ENCODE assay signal across 20 cellular contexts in the genomic region with DNA sequence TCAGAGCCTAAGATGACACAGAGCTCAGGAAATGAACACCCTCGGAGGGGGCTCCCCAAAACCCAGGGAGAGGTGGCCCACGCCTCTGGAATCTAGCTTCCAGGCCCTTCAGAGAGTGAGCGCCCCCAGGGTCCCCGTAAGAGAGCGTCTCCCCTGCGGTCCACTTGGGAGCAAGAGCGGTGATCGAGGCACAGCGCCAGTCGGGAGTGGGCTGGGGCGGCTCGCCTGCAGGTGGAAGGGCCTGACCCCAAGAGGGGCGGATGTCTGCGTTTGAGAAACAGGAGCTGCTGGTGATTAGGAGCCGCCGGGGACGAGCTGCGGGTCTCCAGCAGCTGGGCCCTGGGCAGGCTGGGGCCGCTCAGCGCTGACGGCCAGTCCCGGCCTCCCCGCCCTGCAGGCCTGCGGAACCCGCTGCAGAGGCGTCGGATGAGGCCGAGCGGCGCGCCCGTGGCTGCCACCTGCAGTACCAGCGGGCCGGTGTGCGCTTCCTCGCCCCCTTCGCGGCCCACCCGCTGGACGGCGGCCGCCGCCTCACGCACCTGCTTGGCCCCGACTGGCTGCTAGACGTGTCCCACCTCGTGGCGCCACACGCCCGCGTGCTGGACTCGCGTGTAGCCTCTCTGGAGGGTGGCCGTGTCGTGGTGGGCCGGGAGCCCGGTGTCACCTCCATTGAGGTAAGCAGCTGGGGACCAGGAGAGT. TPM values are rescaled to one million over a fixed set of nuclear protein-coding genes. Genes with fewer than 3 reads are reported as not detected.
DNase-seq lines count a peak whose midpoint lies in the region; ATAC-seq and TF ChIP-seq lines count a peak whose summit lies in the region.
"Had no signal": no experiment of that assay in that cellular context is flagged by ENCODE, and none has a peak within 500 bp of the region (broad histone marks: within the 10 kb centered on the region; RNA-seq: fewer than 3 reads in every experiment).

No MANE protein-coding gene starts in this region.

- H3K9ac ChIP-seq in OCI-LY1 (ENCODE audit: low read length), result no peak overlapping the region

- 0 out of 2 replicates have a peak, but pooled peaks cover 6% of the 10 kb centered on the region for H3K36me3 ChIP-seq in GM23338 (ENCODE audit: insufficient read depth)
- H3K36me3 ChIP-seq in OCI-LY1 (ENCODE audit: insufficient read depth, low read length), result no peaks in the 10 kb centered on the region

- H3K4me2 ChIP-seq in GM23338, result no peak overlapping the region
- H3K4me2 ChIP-seq in OCI-LY1 (ENCODE audit: low read length), result peak overlapping the region; percentile 7; the same call in 1 of the 2 replicates

- no peaks in the 10 kb centered on the region for H3K79me2 ChIP-seq in GM23338 (replicated peaks; ENCODE audit: insufficient read depth)
- H3K79me2 ChIP-seq in OCI-LY1 (ENCODE audit: insufficient read depth, low read length), result no peaks in the 10 kb centered on the region

- peaks cover 4% of the 10 kb centered on the region; the same call in 1 of the 2 replicates for H4K20me1 ChIP-seq in GM23338 (replicated peaks; ENCODE audit: insufficient read depth)
- no peaks in the 10 kb centered on the region for H4K20me1 ChIP-seq in OCI-LY1 (ENCODE audit: insufficient read depth, low read length)

- intact Hi-C loops in posterior vena cava (cut with DNase I), result no loop called here
- intact Hi-C loops in activated CD4-positive, alpha-beta T cell treated with anti-CD3 and anti-CD28 coated beads for 36 hours (cut with DNase I, micrococcal nuclease), result no loop called here

- no peaks in the 10 kb centered on the region for H3F3A ChIP-seq in GM23338 (replicated peaks; ENCODE audit: low read depth)
- H3F3A ChIP-seq in OCI-LY1 (ENCODE audit: insufficient read depth, low read length), result no peaks in the 10 kb centered on the region

- H3K9me3 ChIP-seq in OCI-LY1 (ENCODE audit: low read length), result no peaks in the 10 kb centered on the region

- H3K4me1 Mint-ChIP-seq in GM23338, result peaks cover 14% of the 10 kb centered on the region; the same call in 2 of the 3 replicates
- peaks cover 4% of the 10 kb centered on the region for H3K4me1 Mint-ChIP-seq in endothelial cell (ENCODE audit: unreplicated experiment)
- H3K4me1 Mint-ChIP-seq in chondrocyte (ENCODE audit: low read depth), result no peaks in the 10 kb centered on the region
- H3K4me1 Mint-ChIP-seq in activated CD4-positive, alpha-beta T cell treated with anti-CD3 and anti-CD28 coated beads for 36 hours, result no peaks in the 10 kb centered on the region

- peak; percentile 14 for ATAC-seq in GM23338
- no peak for ATAC-seq in activated CD4-positive, alpha-beta T cell treated with anti-CD3 and anti-CD28 coated beads for 36 hours
- ATAC-seq: PC-3 had no signal

- H3K4me3 ChIP-seq in GM23338 (no peak overlapping the region), OCI-LY1 (ENCODE audit: low read depth, low read length, poor library complexity, severe bottlenecking) (no peak overlapping the region)

- no peaks in the 10 kb centered on the region for H3K9me3 Mint-ChIP-seq in GM23338
- no peaks in the 10 kb centered on the region for H3K9me3 Mint-ChIP-seq in endothelial cell (ENCODE audit: unreplicated experiment)
- H3K9me3 Mint-ChIP-seq in chondrocyte (ENCODE audit: low read depth), result no peaks in the 10 kb centered on the region
- H3K9me3 Mint-ChIP-seq in activated CD4-positive, alpha-beta T cell treated with anti-CD3 and anti-CD28 coated beads for 36 hours (ENCODE audit: low read depth), result no peaks in the 10 kb centered on the region

- peaks cover 38% of the 10 kb centered on the region for H3K36me3 Mint-ChIP-seq in GM23338 (ENCODE audit: low read depth)
- peaks cover 32% of the 10 kb centered on the region for H3K36me3 Mint-ChIP-seq in endothelial cell (ENCODE audit: low read depth, unreplicated experiment)
- H3K36me3 Mint-ChIP-seq in chondrocyte (ENCODE audit: low read depth), result peaks cover 10% of the 10 kb centered on the region
- H3K36me3 Mint-ChIP-seq in activated CD4-positive, alpha-beta T cell treated with anti-CD3 and anti-CD28 coated beads for 36 hours (ENCODE audit: low read depth), result no peaks in the 10 kb centered on the region

- POLR2A ChIA-PET in activated CD4-positive, alpha-beta T cell treated with anti-CD3 and anti-CD28 coated beads for 36 hours (lab: Charles Lee), result no interaction called here

- peaks cover 2% of the 10 kb centered on the region for H3K27me3 Mint-ChIP-seq in GM23338 (ENCODE audit: insufficient read depth, low read depth, poor library complexity)
- peaks cover 11% of the 10 kb centered on the region for H3K27me3 Mint-ChIP-seq in endothelial cell (ENCODE audit: unreplicated experiment)
- H3K27me3 Mint-ChIP-seq in chondrocyte (ENCODE audit: low read depth), result no peaks in the 10 kb centered on the region
- peaks cover 5% of the 10 kb centered on the region for H3K27me3 Mint-ChIP-seq in activated CD4-positive, alpha-beta T cell treated with anti-CD3 and anti-CD28 coated beads for 36 hours

- H3K27ac Mint-ChIP-seq in GM23338, result no peak overlapping the region
- no peak overlapping the region for H3K27ac Mint-ChIP-seq in endothelial cell (ENCODE audit: unreplicated experiment)
- no peak overlapping the region for H3K27ac Mint-ChIP-seq in chondrocyte (ENCODE audit: unreplicated experiment)
- H3K27ac Mint-ChIP-seq in activated CD4-positive, alpha-beta T cell treated with anti-CD3 and anti-CD28 coated beads for 36 hours, result no peak overlapping the region

- TF ChIP-seq CTCF in GM23338 (conservative IDR thresholded peaks at IDR 0.05; ENCODE audit: low read depth in 2 of 2), result no peak
- no peak for TF ChIP-seq CTCF in OCI-LY1 (IDR thresholded peaks at IDR 0.05; ENCODE audit: low read length)
- no peak for TF ChIP-seq CTCF in endothelial cell (IDR thresholded peaks at IDR 0.05; ENCODE audit: unreplicated experiment)
- no peak for TF ChIP-seq CTCF in chondrocyte (IDR thresholded peaks at IDR 0.05)

- H3K9me2 ChIP-seq in GM23338 (ENCODE audit: insufficient read depth) (no peaks in the 10 kb centered on the region), OCI-LY1 (ENCODE audit: low read depth, low read length) (no peaks in the 10 kb centered on the region)

- H3K4me3 Mint-ChIP-seq in GM23338 (no peak overlapping the region), endothelial cell (ENCODE audit: unreplicated experiment) (peak overlapping the region; percentile 11), chondrocyte (ENCODE audit: unreplicated experiment) (no peak overlapping the region)
- H3K4me3 Mint-ChIP-seq in activated CD4-positive, alpha-beta T cell treated with anti-CD3 and anti-CD28 coated beads for 36 hours, result no peak overlapping the region

- DNase-seq in GM23338 (ENCODE audit: low spot score), result no peak
- DNase-seq in endothelial cell (ENCODE audit: low spot score), result no peak
- DNase-seq in posterior vena cava (ENCODE audit: low spot score), result peak; percentile 51
- DNase-seq in NCI-H82 treated with DMSO at 0.1 percent for 48 hours (lab: John Stamatoyannopoulos, UW; ENCODE audit: unreplicated experiment), result no peak
- no peak for DNase-seq in D341Med (ENCODE audit: low spot score)
- no peak for DNase-seq in chondrocyte (ENCODE audit: low spot score)
- DNase-seq in activated CD4-positive, alpha-beta T cell treated with anti-CD3 and anti-CD28 coated beads for 36 hours, result no peak
- DNase-seq: DMS 273 treated with DMSO at 0.1 percent for 48 hours, DND-41, NCI-H1105 treated with DMSO at 0.1 percent for 48 hours, NCI-H1694, NCI-H2081 treated with DMSO at 0.1 percent for 48 hours, NCI-H748 treated with DMSO at 0.1 percent for 48 hours, PC-3 had no signal

- H3K4me1 ChIP-seq in GM23338 (ENCODE audit: insufficient read depth), result no peaks in the 10 kb centered on the region
- peaks cover 36% of the 10 kb centered on the region for H3K4me1 ChIP-seq in OCI-LY1 (ENCODE audit: insufficient read depth, low read length, severe bottlenecking)

- H2AFZ ChIP-seq in GM23338 (no peak overlapping the region), OCI-LY1 (ENCODE audit: low read length) (no peak overlapping the region)

- H3K27ac ChIP-seq in GM23338 (ENCODE audit: low read depth) (no peak overlapping the region), OCI-LY1 (ENCODE audit: low read depth, low read length, poor library complexity, severe bottlenecking) (no peak overlapping the region)
- H3K27ac ChIP-seq: C4-2B, RWPE1 had no signal

- no peaks in the 10 kb centered on the region for H3K27me3 ChIP-seq in GM23338 (ENCODE audit: insufficient read depth)
- no peaks in the 10 kb centered on the region for H3K27me3 ChIP-seq in OCI-LY1 (ENCODE audit: insufficient read depth, low read length)

- CTCF ChIA-PET in activated CD4-positive, alpha-beta T cell treated with anti-CD3 and anti-CD28 coated beads for 36 hours (lab: Charles Lee), result interaction anchor here (1.0 kb wide), 1 partner anchor 11 kb away, joined by 3 read pairs; no protein-coding TSS in a partner anchor

RNA-seq across cellular contexts. Expression of gene TMEM132A, which starts 10.0 kb away (rescaled TPM):
- total RNA-seq in GM23338 (2014; rRNA removed; shearing (Covaris generic)), result 51.9 and 96.6 TPM in 2 replicates
- polyA plus RNA-seq in GM23338 (2016; fragmentation: Nextera tagmentation; extraction: Ambion mirVana), result 36.2 and 38.5 TPM in 2 replicates
- total RNA-seq in endothelial cell (ENCODE audit: unreplicated experiment) (164 TPM), posterior vena cava (1 to 10 TPM; 5.4 to 7.7 TPM), chondrocyte (41.3 to 72.0 TPM (median 69.8 TPM) in 3 replicates)
- total RNA-seq in activated CD4-positive, alpha-beta T cell treated with anti-CD3 and anti-CD28 coated beads for 36 hours, result 1 to 10 TPM; 1.9 to 2.0 TPM

RNA-seq across cellular contexts. Expression of gene SLC15A3, which starts 17.7 kb away (rescaled TPM):
- 15.8 and 18.9 TPM in 2 replicates for total RNA-seq in GM23338 (2014; rRNA removed; shearing (Covaris generic))
- polyA plus RNA-seq in GM23338 (2016; fragmentation: Nextera tagmentation; extraction: Ambion mirVana), result 14.2 and 16.7 TPM in 2 replicates
- total RNA-seq in endothelial cell (ENCODE audit: unreplicated experiment), result 0.62 TPM
- 10 to 100 TPM; 27.4 to 29.3 TPM for total RNA-seq in posterior vena cava
- total RNA-seq in chondrocyte, result 0.54 to 1.6 TPM (median 0.62 TPM) in 3 replicates
- 1 to 10 TPM; 7.0 to 9.6 TPM for total RNA-seq in activated CD4-positive, alpha-beta T cell treated with anti-CD3 and anti-CD28 coated beads for 36 hours
- total RNA-seq: G401, NCI-H460, PC-3 had no signal

RNA-seq across cellular contexts. Expression of gene TMEM109, which starts 20.3 kb away (rescaled TPM):
- 12.1 and 17.7 TPM in 2 replicates for total RNA-seq in GM23338 (2014; rRNA removed; shearing (Covaris generic))
- polyA plus RNA-seq in GM23338 (2016; fragmentation: Nextera tagmentation; extraction: Ambion mirVana), result 17.4 TPM in 2 replicates
- total RNA-seq in endothelial cell (ENCODE audit: unreplicated experiment) (95.1 TPM), posterior vena cava (100 to 1,000 TPM; 118 to 125 TPM), chondrocyte (97.0 to 124 TPM (median 104 TPM) in 3 replicates)
- 10 to 100 TPM; 80.3 to 89.1 TPM for total RNA-seq in activated CD4-positive, alpha-beta T cell treated with anti-CD3 and anti-CD28 coated beads for 36 hours

RNA-seq across cellular contexts. Expression of gene PRPF19, which starts 27.9 kb away (rescaled TPM):
- 134 and 161 TPM in 2 replicates for total RNA-seq in GM23338 (2014; rRNA removed; shearing (Covaris generic))
- 153 and 186 TPM in 2 replicates for polyA plus RNA-seq in GM23338 (2016; fragmentation: Nextera tagmentation; extraction: Ambion mirVana)
- total RNA-seq in endothelial cell (ENCODE audit: unreplicated experiment) (163 TPM), posterior vena cava (10 to 100 TPM; 47.6 to 50.9 TPM), chondrocyte (48.4 to 51.3 TPM (median 48.6 TPM) in 3 replicates)
- 100 to 1,000 TPM; 148 to 197 TPM for total RNA-seq in activated CD4-positive, alpha-beta T cell treated with anti-CD3 and anti-CD28 coated beads for 36 hours

RNA-seq across cellular contexts. Expression of gene CD6, which starts 37.2 kb away (rescaled TPM):
- total RNA-seq in GM23338 (2014; rRNA removed; shearing (Covaris generic)), result 0.49 and 1.9 TPM in 2 replicates
- polyA plus RNA-seq in GM23338 (2016; fragmentation: Nextera tagmentation; extraction: Ambion mirVana), result not detected in 2 replicates
- total RNA-seq in endothelial cell (ENCODE audit: unreplicated experiment), result 0.33 TPM
- under 1 TPM; 0.43 to 0.93 TPM for total RNA-seq in posterior vena cava
- 0.33 TPM in 1 of 3 replicates, not detected in the others for total RNA-seq in chondrocyte
- 100 to 1,000 TPM; 286 to 377 TPM for total RNA-seq in activated CD4-positive, alpha-beta T cell treated with anti-CD3 and anti-CD28 coated beads for 36 hours
- total RNA-seq: G401, H4, NCI-H460, PC-3 had no signal
